Comparison of ENCODE assay signal across 8 cellular contexts in genomic region chr9:129142115-129142514, GRCh38. TPM values are rescaled to one million over a fixed set of nuclear protein-coding genes. Genes with fewer than 3 reads are reported as not detected.
A peak's percentile ranks its signal among the peaks of the same experiment; 100 is the strongest.
DNase-seq lines count a peak whose midpoint lies in the region; ATAC-seq, FAIRE-seq and TF ChIP-seq lines count a peak whose summit lies in the region.

No MANE protein-coding gene starts in this region.

- no peak for ATAC-seq in HepG2

- TF ChIP-seq CTCF in liver (IDR thresholded peaks at IDR 0.05; ENCODE audit: low read depth, low read length, missing input control), result no peak
- TF ChIP-seq CTCF in HepG2 (CRISPR knock-in tag; IDR thresholded peaks at IDR 0.05), result no peak
- TF ChIP-seq CTCF in uterus (IDR thresholded peaks at IDR 0.05), result no peak
- no peak for TF ChIP-seq CTCF in MM.1S (IDR thresholded peaks at IDR 0.05; ENCODE audit: low read length)

- no peak overlapping the region for H3K4me3 ChIP-seq in liver (ENCODE audit: low read depth in 1 of 3, low read length in 3 of 3)
- H3K4me3 ChIP-seq in HepG2 (replicated peaks in 1 of 3; ENCODE audit: insufficient read depth in 1 of 3, low read depth in 2 of 3, low read length in 3 of 3), result no peak overlapping the region
- peak overlapping the region; percentile 19 to 50 for H3K4me3 ChIP-seq in muscle layer of duodenum (ENCODE audit: low read depth in 1 of 2, low read length in 2 of 2)
- H3K4me3 ChIP-seq in uterus, result no peak overlapping the region
- no peak overlapping the region for H3K4me3 ChIP-seq in MM.1S (ENCODE audit: low read length)

- TF ChIP-seq POLR2A in HepG2 (IDR thresholded peaks at IDR 0.05; ENCODE audit: insufficient read depth in 1 of 2, low read depth in 2 of 2, low read length in 2 of 2) (no peak), uterus (IDR thresholded peaks at IDR 0.05) (no peak)

- peaks cover 4 to 7% (median 5%) of the 10 kb centered on the region in 4 donors for H3K36me3 ChIP-seq in liver (ENCODE audit: control insufficient read depth in 4 of 4, insufficient read depth in 3 of 4, low read depth in 1 of 4, low read length in 3 of 4)
- H3K36me3 ChIP-seq in HepG2 (replicated peaks in 1 of 2; ENCODE audit: control insufficient read depth in 1 of 2, insufficient read depth in 2 of 2, low read length in 2 of 2), result peaks cover 9 to 47% of the 10 kb centered on the region in 2 experiments
- peaks cover 4 to 31% of the 10 kb centered on the region in 2 donors for H3K36me3 ChIP-seq in muscle layer of duodenum (ENCODE audit: control insufficient read depth in 1 of 2, insufficient read depth in 2 of 2, low read length in 2 of 2)
- H3K36me3 ChIP-seq in uterus, result no peaks in the 10 kb centered on the region
- H3K36me3 ChIP-seq in MM.1S (replicated peaks; ENCODE audit: insufficient read depth, low read length), result no peaks in the 10 kb centered on the region

- H3K27ac ChIP-seq in liver (ENCODE audit: low read depth in 1 of 2, low read length in 2 of 2), result peak overlapping the region; percentile 98
- no peak overlapping the region for H3K27ac ChIP-seq in HepG2 (ENCODE audit: extremely low read length, insufficient read depth, low read length)
- H3K27ac ChIP-seq in caudate nucleus (ENCODE audit: low read depth, low read length), result peak overlapping the region; percentile 100
- peak overlapping the region; percentile 99 for H3K27ac ChIP-seq in muscle layer of duodenum (ENCODE audit: low read length)
- H3K27ac ChIP-seq in uterus, result peak overlapping the region; percentile 99 to 100
- H3K27ac ChIP-seq in MM.1S (ENCODE audit: low read length), result no peak overlapping the region

- H2AFZ ChIP-seq in HepG2 (ENCODE audit: low read length), result no peak overlapping the region
- no peak overlapping the region for H2AFZ ChIP-seq in MM.1S (ENCODE audit: low read length)

- intact Hi-C loops in HepG2 (cut with micrococcal nuclease; ENCODE audit: unreplicated experiment) (loop anchor here (5.0 kb wide), 1 partner anchor 35 kb away; the partner anchor contains the start of gene IER5L), uterus (cut with DNase I; ENCODE audit: low total_unique reads) (loop anchor here (10.0 kb wide), 1 partner anchor 353 kb away; no protein-coding TSS in a partner anchor)

- POLR2A ChIA-PET in HepG2 (lab: Yijun Ruan, JAX), result interaction anchor here (1.1 to 1.8 kb wide), 2 partner anchors 429 to 479 kb away, joined by 3 to 5 read pairs; partner anchors contain the start of gene C9orf50

- H3K27me3 ChIP-seq in liver (ENCODE audit: control insufficient read depth in 4 of 4, insufficient read depth in 4 of 4, low read length in 3 of 4) (no peaks in the 10 kb centered on the region), HepG2 (ENCODE audit: control insufficient read depth in 1 of 2, insufficient read depth in 2 of 2, low read length in 2 of 2) (no peaks in the 10 kb centered on the region), muscle layer of duodenum (ENCODE audit: low read depth, low read length) (no peaks in the 10 kb centered on the region), uterus (no peaks in the 10 kb centered on the region), MM.1S (replicated peaks; ENCODE audit: insufficient read depth, low read length) (no peaks in the 10 kb centered on the region)

- no TSS peak for BruUV-seq in HepG2 (replicated peaks; lab: Mats Ljungman, UMichigan)

- no peak for TF ChIP-seq EP300 in HepG2 (IDR thresholded peaks at IDR 0.05; ENCODE audit: low read depth in 2 of 2, low read length in 2 of 2)
- no peak for TF ChIP-seq EP300 in HepG2 (CRISPR knock-in tag; IDR thresholded peaks at IDR 0.05; ENCODE audit: borderline replicate concordance)

- H3K4me1 ChIP-seq in liver (ENCODE audit: control insufficient read depth in 4 of 4, insufficient read depth in 4 of 4, low read length in 3 of 4), result peaks cover 15 to 70% (median 46%) of the 10 kb centered on the region in 4 donors
- peaks cover 64% of the 10 kb centered on the region for H3K4me1 ChIP-seq in HepG2 (ENCODE audit: insufficient read depth, low read length)
- H3K4me1 ChIP-seq in muscle layer of duodenum (ENCODE audit: control insufficient read depth in 1 of 2, insufficient read depth in 2 of 2, low read length in 2 of 2), result peaks cover 49 to 76% of the 10 kb centered on the region in 2 donors
- peaks cover 39 to 60% of the 10 kb centered on the region in 2 donors for H3K4me1 ChIP-seq in uterus
- H3K4me1 ChIP-seq in MM.1S (ENCODE audit: low read length), result peaks cover 14% of the 10 kb centered on the region

- in situ Hi-C loops in HepG2 (cut with HindIII; ENCODE audit: extremely low pct_ligation_motif_present, low pct_unique_long_range_greater_than_20kb), result loop anchor here (5.0 kb wide), 2 partner anchors 35 to 480 kb away; partner anchors contain the start of genes C9orf50 and IER5L

- CTCF ChIA-PET in HepG2 (lab: Yijun Ruan, JAX; ENCODE audit: low intra/inter-chr PET ratio, low total read pairs), result no interaction called here

- TF ChIP-seq RAD21 in liver (IDR thresholded peaks at IDR 0.05), result no peak
- TF ChIP-seq RAD21 in HepG2 (CRISPR knock-in tag; IDR thresholded peaks at IDR 0.05), result no peak

- no peak for FAIRE-seq in HepG2 (lab: Jason Lieb, UNC)

- 77% methylated on average over 8 of the region's 8 CpGs for WGBS in liver
- 95% methylated on average over 8 of the region's 8 CpGs for WGBS in HepG2 (ENCODE audit: low lambda C conversion rate)

- H3K9me2 ChIP-seq in MM.1S (replicated peaks; ENCODE audit: insufficient read depth, low read length), result no peaks in the 10 kb centered on the region

- no peak overlapping the region for H3K9ac ChIP-seq in liver (ENCODE audit: low read depth in 1 of 2, low read length in 2 of 2)
- H3K9ac ChIP-seq in HepG2 (ENCODE audit: insufficient read depth, low read depth, low read length), result no peak overlapping the region
- no peak overlapping the region for H3K9ac ChIP-seq in MM.1S (ENCODE audit: low read length)

- H3K9me3 ChIP-seq in liver (ENCODE audit: control insufficient read depth in 4 of 4, low read length in 3 of 4) (no peaks in the 10 kb centered on the region), HepG2 (ENCODE audit: low read length) (no peaks in the 10 kb centered on the region), muscle layer of duodenum (ENCODE audit: control insufficient read depth in 1 of 2, low read length in 2 of 2) (no peaks in the 10 kb centered on the region), uterus (no peaks in the 10 kb centered on the region), MM.1S (replicated peaks; ENCODE audit: insufficient read depth, low read length) (no peaks in the 10 kb centered on the region)

- H3K4me2 ChIP-seq in HepG2 (ENCODE audit: low read depth, low read length) (no peak overlapping the region), MM.1S (ENCODE audit: low read depth, low read length) (no peak overlapping the region)

- DNase-seq in HepG2 (ENCODE audit: low spot score) (no peak), caudate nucleus (lab: John Stamatoyannopoulos, UW) (no peak), uterus (no peak), activated gamma-delta T cell (lab: John Stamatoyannopoulos, UW) (no peak), MM.1S (no peak), NCI-H2227 treated with DMSO at 0.1 percent for 48 hours (lab: John Stamatoyannopoulos, UW) (no peak)

- H3F3A ChIP-seq in MM.1S (ENCODE audit: insufficient read depth, low read length), result peaks cover 11% of the 10 kb centered on the region

- no peaks in the 10 kb centered on the region for H4K20me1 ChIP-seq in HepG2 (ENCODE audit: insufficient read depth, low read length)
- H4K20me1 ChIP-seq in MM.1S (ENCODE audit: insufficient read depth, low read length), result no peaks in the 10 kb centered on the region

- H3K79me2 ChIP-seq in HepG2 (ENCODE audit: insufficient read depth, low read length) (peaks cover 6% of the 10 kb centered on the region), MM.1S (ENCODE audit: low read length) (peaks cover 21% of the 10 kb centered on the region)

RNA-seq across cellular contexts. Expression of gene PTPA, which starts 30.9 kb away (rescaled TPM):
- total RNA-seq in liver (10 to 100 TPM; 27.6 to 42.6 TPM), HepG2 (2016; rRNA removed; fragmentation: Illumina TruSeq; extraction: Trizol) (105 and 109 TPM in 2 replicates), uterus (100 to 1,000 TPM in 1 of 4 donors, 10 to 100 TPM in 3; 28.9 to 107 (median 62.1) TPM)
- polyA plus RNA-seq in liver (10 to 100 TPM; 34.1 to 66.0 TPM), HepG2 (2011; rRNA removed) (79.3 and 86.0 TPM in 2 replicates)
- total RNA-seq in HepG2 (2016; cell fraction: cytosol; rRNA removed; fragmentation: Illumina TruSeq; extraction: Trizol; ENCODE audit: low read depth), result 13.7 and 14.3 TPM in 2 replicates
- total RNA-seq in HepG2 (2016; cell fraction: insoluble cytoplasmic fraction; rRNA removed; fragmentation: Illumina TruSeq; extraction: Trizol), result 107 and 108 TPM in 2 replicates
- 42.5 and 49.9 TPM in 2 replicates for total RNA-seq in HepG2 (2016; cell fraction: membrane; rRNA removed; fragmentation: Illumina TruSeq; extraction: Trizol)
- total RNA-seq in HepG2 (2016; cell fraction: nucleus; rRNA removed; fragmentation: Illumina TruSeq; extraction: Trizol), result 57.5 and 66.5 TPM in 2 replicates
- 78.6 and 93.8 TPM in 2 replicates for polyA plus RNA-seq in HepG2 (2011; cell fraction: cytosol; rRNA removed)
- 64.7 and 73.4 TPM in 2 replicates for polyA plus RNA-seq in HepG2 (2011; cell fraction: nucleus; rRNA removed)
- 58.7 and 58.8 TPM in 2 replicates for polyA plus RNA-seq in HepG2 (2012)
- 12.7 and 14.2 TPM in 2 replicates for polyA plus RNA-seq in HepG2 (2016; cell fraction: cytosol; fragmentation: Illumina TruSeq; extraction: Trizol; ENCODE audit: low read depth)
- polyA plus RNA-seq in HepG2 (2016; cell fraction: insoluble cytoplasmic fraction; fragmentation: Illumina TruSeq; extraction: Trizol; ENCODE audit: low read depth), result 95.6 and 101 TPM in 2 replicates
- polyA plus RNA-seq in HepG2 (2016; cell fraction: membrane; fragmentation: Illumina TruSeq; extraction: Trizol; ENCODE audit: low read depth), result 35.2 and 36.7 TPM in 2 replicates
- 80.4 and 88.7 TPM in 2 replicates for polyA plus RNA-seq in HepG2 (2016; cell fraction: nucleus; fragmentation: Illumina TruSeq; extraction: Trizol; ENCODE audit: insufficient read depth, low read depth)
- 104 and 215 TPM in 2 replicates for polyA minus RNA-seq in HepG2 (2011; rRNA and poly(A)+ RNA removed; ENCODE audit: low replicate concordance)
- polyA minus RNA-seq in HepG2 (2011; cell fraction: cytosol; rRNA and poly(A)+ RNA removed), result 57.5 and 58.2 TPM in 2 replicates
- 32.4 and 34.9 TPM in 2 replicates for polyA minus RNA-seq in HepG2 (2011; cell fraction: nucleus; rRNA and poly(A)+ RNA removed)

RNA-seq across cellular contexts. Expression of gene CRAT, which starts 31.5 kb away (rescaled TPM):
- 100 to 1,000 TPM in 1 of 2 donors, 10 to 100 TPM in 1; 33.8 to 121 TPM for total RNA-seq in liver
- 100 to 1,000 TPM in 1 of 2 donors, 10 to 100 TPM in 1; 69.8 to 108 TPM for polyA plus RNA-seq in liver
- 26.6 and 29.3 TPM in 2 replicates for total RNA-seq in HepG2 (2016; rRNA removed; fragmentation: Illumina TruSeq; extraction: Trizol)
- total RNA-seq in HepG2 (2016; cell fraction: cytosol; rRNA removed; fragmentation: Illumina TruSeq; extraction: Trizol; ENCODE audit: low read depth), result 13.7 and 20.3 TPM in 2 replicates
- total RNA-seq in HepG2 (2016; cell fraction: insoluble cytoplasmic fraction; rRNA removed; fragmentation: Illumina TruSeq; extraction: Trizol), result 24.5 and 28.0 TPM in 2 replicates
- 27.1 and 32.0 TPM in 2 replicates for total RNA-seq in HepG2 (2016; cell fraction: membrane; rRNA removed; fragmentation: Illumina TruSeq; extraction: Trizol)
- total RNA-seq in HepG2 (2016; cell fraction: nucleus; rRNA removed; fragmentation: Illumina TruSeq; extraction: Trizol), result 17.6 and 18.1 TPM in 2 replicates
- 26.1 and 31.1 TPM in 2 replicates for polyA plus RNA-seq in HepG2 (2011; rRNA removed)
- polyA plus RNA-seq in HepG2 (2011; cell fraction: cytosol; rRNA removed), result 21.4 and 24.4 TPM in 2 replicates
- polyA plus RNA-seq in HepG2 (2011; cell fraction: nucleus; rRNA removed), result 62.4 and 63.9 TPM in 2 replicates
- polyA plus RNA-seq in HepG2 (2012), result 32.3 and 32.7 TPM in 2 replicates
- polyA plus RNA-seq in HepG2 (2016; cell fraction: cytosol; fragmentation: Illumina TruSeq; extraction: Trizol; ENCODE audit: low read depth), result 18.5 and 23.3 TPM in 2 replicates
- 27.2 and 34.4 TPM in 2 replicates for polyA plus RNA-seq in HepG2 (2016; cell fraction: insoluble cytoplasmic fraction; fragmentation: Illumina TruSeq; extraction: Trizol; ENCODE audit: low read depth)
- 26.8 and 32.7 TPM in 2 replicates for polyA plus RNA-seq in HepG2 (2016; cell fraction: membrane; fragmentation: Illumina TruSeq; extraction: Trizol; ENCODE audit: low read depth)
- 29.5 and 29.9 TPM in 2 replicates for polyA plus RNA-seq in HepG2 (2016; cell fraction: nucleus; fragmentation: Illumina TruSeq; extraction: Trizol; ENCODE audit: insufficient read depth, low read depth)
- 7.1 and 60.6 TPM in 2 replicates for polyA minus RNA-seq in HepG2 (2011; rRNA and poly(A)+ RNA removed; ENCODE audit: low replicate concordance)
- polyA minus RNA-seq in HepG2 (2011; cell fraction: cytosol; rRNA and poly(A)+ RNA removed), result 24.5 and 25.6 TPM in 2 replicates
- 11.7 and 16.0 TPM in 2 replicates for polyA minus RNA-seq in HepG2 (2011; cell fraction: nucleus; rRNA and poly(A)+ RNA removed)
- total RNA-seq in uterus, result 10 to 100 TPM; 20.0 to 42.4 (median 27.4) TPM

RNA-seq across cellular contexts. Expression of gene IER5L, which starts 35.9 kb away (rescaled TPM):
- 1 to 10 TPM; 1.9 to 3.0 TPM for total RNA-seq in liver
- 1 to 10 TPM in 1 of 2 donors, under 1 TPM in 1; 0.40 to 3.3 TPM for polyA plus RNA-seq in liver
- total RNA-seq in HepG2 (2016; rRNA removed; fragmentation: Illumina TruSeq; extraction: Trizol), result 2.5 and 3.3 TPM in 2 replicates
- total RNA-seq in HepG2 (2016; cell fraction: cytosol; rRNA removed; fragmentation: Illumina TruSeq; extraction: Trizol; ENCODE audit: low read depth), result 2.4 and 2.5 TPM in 2 replicates
- 2.6 and 3.2 TPM in 2 replicates for total RNA-seq in HepG2 (2016; cell fraction: insoluble cytoplasmic fraction; rRNA removed; fragmentation: Illumina TruSeq; extraction: Trizol)
- 2.0 and 2.7 TPM in 2 replicates for total RNA-seq in HepG2 (2016; cell fraction: membrane; rRNA removed; fragmentation: Illumina TruSeq; extraction: Trizol)
- 0.84 and 1.2 TPM in 2 replicates for total RNA-seq in HepG2 (2016; cell fraction: nucleus; rRNA removed; fragmentation: Illumina TruSeq; extraction: Trizol)
- 1.8 and 3.6 TPM in 2 replicates for polyA plus RNA-seq in HepG2 (2011; rRNA removed)
- 2.1 and 3.1 TPM in 2 replicates for polyA plus RNA-seq in HepG2 (2011; cell fraction: cytosol; rRNA removed)
- polyA plus RNA-seq in HepG2 (2011; cell fraction: nucleus; rRNA removed), result 4.4 and 4.5 TPM in 2 replicates
- 1.5 and 2.6 TPM in 2 replicates for polyA plus RNA-seq in HepG2 (2012)
- 0.59 and 0.61 TPM in 2 replicates for polyA plus RNA-seq in HepG2 (2016; cell fraction: cytosol; fragmentation: Illumina TruSeq; extraction: Trizol; ENCODE audit: low read depth)
- polyA plus RNA-seq in HepG2 (2016; cell fraction: insoluble cytoplasmic fraction; fragmentation: Illumina TruSeq; extraction: Trizol; ENCODE audit: low read depth), result 2.2 and 2.5 TPM in 2 replicates
- polyA plus RNA-seq in HepG2 (2016; cell fraction: membrane; fragmentation: Illumina TruSeq; extraction: Trizol; ENCODE audit: low read depth), result 0.52 and 0.74 TPM in 2 replicates
- polyA plus RNA-seq in HepG2 (2016; cell fraction: nucleus; fragmentation: Illumina TruSeq; extraction: Trizol; ENCODE audit: insufficient read depth, low read depth), result 1.3 and 2.1 TPM in 2 replicates
- 5.5 and 12.0 TPM in 2 replicates for polyA minus RNA-seq in HepG2 (2011; rRNA and poly(A)+ RNA removed; ENCODE audit: low replicate concordance)
- 5.6 and 6.2 TPM in 2 replicates for polyA minus RNA-seq in HepG2 (2011; cell fraction: cytosol; rRNA and poly(A)+ RNA removed)
- polyA minus RNA-seq in HepG2 (2011; cell fraction: nucleus; rRNA and poly(A)+ RNA removed), result 1.2 and 1.9 TPM in 2 replicates
- total RNA-seq in uterus, result 10 to 100 TPM in 2 of 4 donors, 1 to 10 TPM in 2; 1.8 to 31.0 (median 14.5) TPM

Comparison
In these comparisons a context has a peak if more than half of its experiments do, and no peak if none do; other contexts are left out.
1. H3K27ac ChIP-seq: peak in liver (2 of 2), caudate nucleus (single experiment), muscle layer of duodenum (single experiment) and uterus (2 of 2); none in HepG2 (single experiment) and MM.1S (single experiment).
2. H3K4me3 ChIP-seq: peak in muscle layer of duodenum (2 of 2); none in liver (0 of 3), HepG2 (0 of 3), uterus (0 of 2) and MM.1S (single experiment).